ENCODE assay signal across 8 cellular contexts in genomic region chr19:36838784-36839324, GRCh38.
DNase-seq lines count a peak whose midpoint lies in the region; ATAC-seq and TF ChIP-seq lines count a peak whose summit lies in the region.

No MANE protein-coding gene starts in this region.

- TF ChIP-seq CTCF in WERI-Rb-1 (IDR thresholded peaks at IDR 0.05; ENCODE audit: low read depth, low read length): no peak

- H3K4me3 Mint-ChIP-seq in T-helper 1 cell treated with Interleukin-12 subunit alpha and Interleukin-12 subunit beta and Interleukin-4 antibody, amounts not matched to agents 30 μg/mL and 1 μg/mL, for 36 hours: peak overlapping the region; percentile 71

- H3K9me3 ChIP-seq in WERI-Rb-1 (ENCODE audit: severe bottlenecking) (peaks cover 1% of the 10 kb centered on the region), iPS-18a (ENCODE audit: control insufficient read depth, low read depth, low read length) (peaks cover 3% of the 10 kb centered on the region)

- H3K27ac Mint-ChIP-seq in T-helper 1 cell treated with Interleukin-12 subunit alpha and Interleukin-12 subunit beta and Interleukin-4 antibody, amounts not matched to agents 30 μg/mL and 1 μg/mL, for 36 hours: peak overlapping the region; percentile 67

- H3K27me3 Mint-ChIP-seq in T-helper 1 cell treated with Interleukin-12 subunit alpha and Interleukin-12 subunit beta and Interleukin-4 antibody, amounts not matched to agents 30 μg/mL and 1 μg/mL, for 36 hours (ENCODE audit: low read depth): no peaks in the 10 kb centered on the region

- peak overlapping the region; percentile 80 for H3K9ac ChIP-seq in iPS-18a (ENCODE audit: low read length)

- peak overlapping the region; percentile 85 for H3K4me3 ChIP-seq in WERI-Rb-1 (ENCODE audit: low read depth, low read length)
- H3K4me3 ChIP-seq in iPS-18a (ENCODE audit: low read length): peak overlapping the region; percentile 97

- H3K27ac ChIP-seq in WERI-Rb-1 (peak overlapping the region; percentile 95), iPS-18a (ENCODE audit: low read length) (peak overlapping the region; percentile 90), substantia nigra (ENCODE audit: low read depth, low read length, poor library complexity, severe bottlenecking) (peak overlapping the region; percentile 94)

- no peak for DNase-seq in T-helper 1 cell
- no peak for DNase-seq in WERI-Rb-1
- DNase-seq in substantia nigra (lab: John Stamatoyannopoulos, UW): peak in 1 of 49 donors; percentile 55
- no peak for DNase-seq in activated CD4-positive, alpha-beta T cell treated with anti-CD3 and anti-CD28 coated beads, Interleukin-2, amount 50 U/mL, for 4 hours

- peaks cover 40% of the 10 kb centered on the region for H3K36me3 Mint-ChIP-seq in T-helper 1 cell treated with Interleukin-12 subunit alpha and Interleukin-12 subunit beta and Interleukin-4 antibody, amounts not matched to agents 30 μg/mL and 1 μg/mL, for 36 hours (ENCODE audit: low read depth)

- no peaks in the 10 kb centered on the region for H3K27me3 ChIP-seq in WERI-Rb-1 (ENCODE audit: insufficient read depth, low read depth, severe bottlenecking)
- no peaks in the 10 kb centered on the region for H3K27me3 ChIP-seq in iPS-18a (ENCODE audit: control insufficient read depth, insufficient read depth, low read length)

- peaks cover 38% of the 10 kb centered on the region for H3K9me3 Mint-ChIP-seq in T-helper 1 cell treated with Interleukin-12 subunit alpha and Interleukin-12 subunit beta and Interleukin-4 antibody, amounts not matched to agents 30 μg/mL and 1 μg/mL, for 36 hours

- peaks cover 16% of the 10 kb centered on the region for H3K36me3 ChIP-seq in WERI-Rb-1
- peaks cover 4% of the 10 kb centered on the region for H3K36me3 ChIP-seq in iPS-18a (ENCODE audit: control insufficient read depth, low read depth, low read length)

- no peaks in the 10 kb centered on the region for H3K4me1 ChIP-seq in iPS-18a (ENCODE audit: control insufficient read depth, low read depth, low read length)

- ATAC-seq in HG03432 (IDR thresholded peaks at IDR 0.05; ENCODE audit: unreplicated experiment) (no peak), GM21529 (IDR thresholded peaks at IDR 0.05; ENCODE audit: unreplicated experiment) (no peak)

- H3K4me1 Mint-ChIP-seq in T-helper 1 cell treated with Interleukin-12 subunit alpha and Interleukin-12 subunit beta and Interleukin-4 antibody, amounts not matched to agents 30 μg/mL and 1 μg/mL, for 36 hours (ENCODE audit: low read depth): peaks cover 4% of the 10 kb centered on the region
